Comparison of ENCODE assay signal across 8 cellular contexts in the genomic region with DNA sequence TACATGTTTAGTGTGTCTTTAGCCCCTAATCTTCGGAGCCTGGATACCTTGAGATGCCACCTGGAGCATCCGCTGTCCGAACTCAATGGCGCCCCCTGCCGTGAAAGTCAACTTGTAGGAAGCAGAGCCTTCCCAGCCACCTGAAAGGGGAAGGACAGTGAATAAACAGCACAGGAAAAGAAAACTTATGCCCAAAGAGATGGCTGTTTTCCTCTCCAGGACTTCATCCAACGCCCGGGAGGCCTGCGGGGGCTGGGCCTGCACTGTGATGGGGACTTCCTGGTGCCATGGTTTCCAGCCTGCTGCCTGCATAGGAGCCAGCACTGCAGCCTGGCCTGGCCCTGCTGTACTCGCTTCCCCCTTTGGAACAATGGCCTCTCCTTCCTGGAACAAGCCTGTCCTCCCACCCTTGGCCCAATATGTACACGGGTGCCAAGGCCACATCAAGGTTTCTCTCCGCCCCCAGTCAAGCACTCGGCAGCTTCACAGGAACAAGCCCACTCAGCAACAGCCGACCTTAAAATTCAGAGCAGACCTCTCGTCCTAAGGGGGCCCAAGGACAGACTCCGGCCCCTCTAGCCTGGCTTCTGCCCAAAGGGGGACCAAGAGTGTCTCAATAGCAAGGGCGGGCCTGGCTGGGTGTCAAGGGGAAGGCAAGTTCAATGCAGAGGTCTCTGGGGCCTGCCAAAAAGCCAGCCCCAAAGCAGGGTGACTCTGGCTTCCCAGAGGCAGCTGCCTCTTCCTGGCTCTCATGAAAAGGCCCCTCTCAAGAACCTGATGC. TPM values are rescaled to one million over a fixed set of nuclear protein-coding genes. Genes with fewer than 3 reads are reported as not detected.
DNase-seq lines count a peak whose midpoint lies in the region; ATAC-seq and TF ChIP-seq lines count a peak whose summit lies in the region.

No MANE protein-coding gene starts in this region.

- H3K27me3 ChIP-seq in DOHH2 (ENCODE audit: control insufficient read depth, low read length) (no peaks in the 10 kb centered on the region), breast epithelium (no peaks in the 10 kb centered on the region)

- no peak for TF ChIP-seq POLR2A in breast epithelium (IDR thresholded peaks at IDR 0.05)

- H3K4me3 ChIP-seq in DOHH2 (ENCODE audit: low read length), result no peak overlapping the region
- no peak overlapping the region for H3K4me3 ChIP-seq in breast epithelium

- no peaks in the 10 kb centered on the region for H3K9me2 ChIP-seq in DOHH2 (replicated peaks; ENCODE audit: control insufficient read depth, low read length)

- DNase-seq in NCI-H1048 (lab: John Stamatoyannopoulos, UW) (peak; percentile 69), UCSD-AML1 (lab: John Stamatoyannopoulos, UW; ENCODE audit: unreplicated experiment) (peak; percentile 74), breast epithelium (ENCODE audit: low spot score in 2 of 2) (peak; percentile 81 to 82), left lobe of liver (ENCODE audit: low spot score) (no peak)
- peak; percentile 67 to 84 (median 77) for DNase-seq in stimulated activated CD4-positive, alpha-beta T cell treated with anti-CD3 and anti-CD28 coated beads, TNF-alpha, amount 100 ng/mL, for 24 hours (ENCODE audit: low read depth in 3 of 3)

- intact Hi-C loops in breast epithelium (cut with DNase I; ENCODE audit: low total_unique reads), result loop anchor here (10.0 kb wide), 1 partner anchor 64 kb away; a partner anchor contains a TSS

- H3K9me3 ChIP-seq in DOHH2 (ENCODE audit: control insufficient read depth, insufficient read depth, low read length) (no peaks in the 10 kb centered on the region), breast epithelium (no peaks in the 10 kb centered on the region)

- H3F3A ChIP-seq in DOHH2 (ENCODE audit: control insufficient read depth, insufficient read depth), result peaks cover 7% of the 10 kb centered on the region; the same call in 1 of the 2 replicates

- ATAC-seq in left lobe of liver, result peak; percentile 6
- ATAC-seq in HG03354 (IDR thresholded peaks at IDR 0.05; ENCODE audit: poor library complexity, severe bottlenecking, unreplicated experiment), result no peak
- no peak for ATAC-seq in HG03280 (IDR thresholded peaks at IDR 0.05; ENCODE audit: unreplicated experiment)

- peaks cover 6% of the 10 kb centered on the region for H3K79me2 ChIP-seq in DOHH2 (ENCODE audit: control insufficient read depth, low read length)

- H3K4me1 ChIP-seq in DOHH2 (ENCODE audit: control insufficient read depth, low read length) (peaks cover 29% of the 10 kb centered on the region), breast epithelium (peaks cover 16 to 60% of the 10 kb centered on the region in 2 donors)

- TF ChIP-seq CTCF in DOHH2 (IDR thresholded peaks at IDR 0.05; ENCODE audit: low read depth, low read length, poor library complexity, severe bottlenecking) (peak; percentile 94), breast epithelium (IDR thresholded peaks at IDR 0.05) (peak; percentile 54 to 72 (median 63))

- H3K27ac ChIP-seq in DOHH2 (ENCODE audit: low read depth, low read length) (no peak overlapping the region), breast epithelium (peak overlapping the region; percentile 94 to 95)

- H3K36me3 ChIP-seq in DOHH2 (ENCODE audit: control insufficient read depth, low read length) (peaks cover 50% of the 10 kb centered on the region), breast epithelium (peaks cover 7% of the 10 kb centered on the region)

- no peak overlapping the region for H3K4me2 ChIP-seq in DOHH2 (ENCODE audit: low read length)

- H4K20me1 ChIP-seq in DOHH2 (ENCODE audit: control insufficient read depth, insufficient read depth, low read depth, low read length), result no peaks in the 10 kb centered on the region

RNA-seq across cellular contexts. Expression of a gene that starts 4.5 kb away (rescaled TPM):
- total RNA-seq in breast epithelium, result 10 to 100 TPM in 1 of 3 donors, 1 to 10 TPM in 2; 5.6 to 15.5 (median 8.5) TPM
- total RNA-seq in left lobe of liver, result 10.8 TPM

RNA-seq across cellular contexts. Expression of a gene that starts 6.4 kb away (rescaled TPM):
- total RNA-seq in breast epithelium (10 to 100 TPM; 44.9 to 63.2 (median 62.9) TPM), left lobe of liver (68.3 TPM)

RNA-seq across cellular contexts. Expression of a gene that starts 29.7 kb away (rescaled TPM):
- total RNA-seq in breast epithelium, result 10 to 100 TPM; 15.4 to 26.1 (median 23.3) TPM
- total RNA-seq in left lobe of liver, result 24.3 TPM

RNA-seq across cellular contexts. Expression of a gene that starts 48.0 kb away (rescaled TPM):
- total RNA-seq in breast epithelium (10 to 100 TPM; 16.7 to 28.8 (median 23.3) TPM), left lobe of liver (9.8 TPM)

RNA-seq across cellular contexts. Expression of a gene that starts 56.0 kb away (rescaled TPM):
- total RNA-seq in breast epithelium, result 10 to 100 TPM; 29.4 to 39.0 (median 36.6) TPM
- 82.4 TPM for total RNA-seq in left lobe of liver
